In the genomic region with DNA sequence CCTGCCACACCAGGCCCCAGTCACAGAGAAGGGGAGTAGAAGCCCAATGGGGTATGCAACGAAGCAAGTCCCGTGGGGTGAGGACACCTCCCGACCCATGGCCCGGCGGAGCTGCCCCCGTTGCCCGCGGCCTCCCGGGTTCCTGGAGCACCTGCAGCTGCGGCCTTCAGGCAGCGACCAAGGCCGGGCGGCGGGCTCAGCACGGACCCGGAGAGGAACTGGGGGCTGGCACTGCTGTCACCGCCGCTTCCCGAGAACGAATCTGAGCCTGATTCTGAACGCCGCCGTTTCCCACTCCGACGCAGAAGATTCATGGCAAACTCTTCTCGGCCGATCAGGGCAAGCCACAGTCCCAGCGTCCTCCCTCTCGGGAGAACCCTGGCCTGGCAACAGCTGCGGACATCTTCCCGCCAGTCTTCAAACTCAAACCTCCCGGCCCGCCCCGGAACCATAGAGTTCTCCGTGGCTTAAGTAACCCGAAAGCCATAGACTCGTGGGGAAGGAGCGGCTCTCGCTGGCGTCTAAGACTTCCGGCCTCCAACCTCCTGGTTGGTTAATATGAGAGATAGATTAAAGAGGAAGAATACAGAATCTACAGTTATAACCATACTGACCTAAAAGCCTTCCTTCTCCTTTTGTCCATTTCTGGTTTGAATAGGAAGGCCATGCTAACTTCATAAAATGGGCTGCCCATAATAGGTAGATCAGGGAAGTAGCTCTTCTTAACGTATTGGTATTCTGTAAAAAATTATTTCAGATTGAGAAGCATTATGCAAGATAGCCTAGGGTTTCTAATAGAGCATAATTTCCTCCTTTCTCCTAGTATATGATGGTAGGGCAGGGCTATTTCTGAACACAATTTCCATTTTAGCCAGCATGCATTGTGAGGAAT, we compare ENCODE assay signal across 1 cellular context.
A peak's percentile ranks its signal among the peaks of the same experiment; 100 is the strongest.
TF ChIP-seq lines count a peak whose summit lies in the region.

POLQ (minus strand) TSS at position 425 of the 892 bp plus-strand sequence; CDS start at position 314, 111 bp downstream.

TF ChIP-seq in neural cell, 6 proteins besides CTCF, POLR2A, EP300 and RAD21 (continued from another document):
- TF ChIP-seq REST (IDR thresholded peaks at IDR 0.05; ENCODE audit: borderline replicate concordance), result no peak
- peak; percentile 52 for TF ChIP-seq TAF1 (IDR thresholded peaks at IDR 0.05; ENCODE audit: low read depth)
